18 cellular contexts compared by ENCODE assay signal in the genomic region with DNA sequence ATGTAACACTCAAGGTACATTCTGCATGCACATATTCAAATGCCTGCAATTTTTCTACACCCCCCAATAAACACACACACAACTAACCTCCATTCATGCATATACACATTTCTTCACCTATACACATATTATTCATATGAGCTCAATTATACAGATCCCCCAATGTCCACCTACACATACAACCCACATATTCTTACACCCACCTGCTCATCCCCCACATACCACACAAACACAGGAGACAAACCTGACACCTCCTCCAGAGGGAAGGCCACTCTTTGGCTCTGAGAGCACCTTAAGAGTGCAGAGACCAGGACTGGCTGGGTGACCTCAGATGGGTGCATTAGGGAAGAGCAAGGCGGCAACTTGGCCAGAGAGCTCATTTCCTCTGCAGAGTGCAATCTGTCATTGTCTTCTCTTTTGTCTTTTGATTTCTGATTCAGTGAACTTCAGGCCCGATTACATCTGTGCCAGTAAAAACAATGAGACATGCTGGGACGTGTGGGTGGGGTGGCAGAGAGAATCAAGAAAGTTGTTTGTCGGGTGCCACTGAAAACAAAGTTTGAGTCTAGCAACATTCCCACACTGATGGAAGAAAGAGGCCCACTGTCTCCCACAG.
DNase-seq lines count a peak whose midpoint lies in the region; TF ChIP-seq lines count a peak whose summit lies in the region.
"Had no signal": no experiment of that assay in that cellular context is flagged by ENCODE, and none has a peak within 500 bp of the region (broad histone marks: within the 10 kb centered on the region; RNA-seq: fewer than 3 reads in every experiment).

No MANE protein-coding gene starts in this region.

- no peaks in the 10 kb centered on the region for H3K36me3 ChIP-seq in MG63
- H3K36me3 ChIP-seq in osteoblast (ENCODE audit: insufficient read depth, low read length) = no peaks in the 10 kb centered on the region

- H3K4me1 ChIP-seq in osteoblast (ENCODE audit: insufficient read depth, low read length) = no peaks in the 10 kb centered on the region

- H3K27ac ChIP-seq in osteoblast (ENCODE audit: low read depth, low read length) = no peak overlapping the region

- H3K4me2 ChIP-seq in osteoblast (ENCODE audit: insufficient read depth, low read length) = no peak overlapping the region
- H3K4me2 ChIP-seq: SK-N-SH had no signal

- H3K27me3 ChIP-seq in MG63 (no peaks in the 10 kb centered on the region), osteoblast (ENCODE audit: insufficient read depth, low read length) (no peaks in the 10 kb centered on the region)

- no peaks in the 10 kb centered on the region for H3K79me2 ChIP-seq in osteoblast (ENCODE audit: insufficient read depth, low read length)

- no peaks in the 10 kb centered on the region for H4K20me1 ChIP-seq in osteoblast (ENCODE audit: insufficient read depth, low read length)

- H3K9me3 ChIP-seq in MG63 = no peaks in the 10 kb centered on the region
- no peaks in the 10 kb centered on the region for H3K9me3 ChIP-seq in osteoblast (ENCODE audit: low read depth, low read length)
- H3K9me3 ChIP-seq: SK-N-SH had no signal

- TF ChIP-seq CTCF in epithelial cell of esophagus (IDR thresholded peaks at IDR 0.05; ENCODE audit: insufficient read depth, low read depth, low read length, missing control alignments) (no peak), osteoblast (IDR thresholded peaks at IDR 0.05; ENCODE audit: extremely low read depth, low read depth, low read length) (no peak)

- H3K4me3 ChIP-seq in MG63 (no peak overlapping the region), epithelial cell of esophagus (ENCODE audit: low read length) (no peak overlapping the region), osteoblast (ENCODE audit: insufficient read depth, low read length) (no peak overlapping the region)
- H3K4me3 ChIP-seq: K562 had no signal

- H2AFZ ChIP-seq in osteoblast (ENCODE audit: low read length) = no peak overlapping the region

- DNase-seq in Daoy (ENCODE audit: low read depth) = peak; percentile 51
- DNase-seq in MG63 = peak; percentile 11
- peak; percentile 5 for DNase-seq in epithelial cell of esophagus (ENCODE audit: low read depth)
- DNase-seq in osteoblast (ENCODE audit: insufficient read length, low spot score, missing footprints) = peak; percentile 51
- no peak for DNase-seq in anterior cingulate cortex (lab: John Stamatoyannopoulos, UW)
- no peak for DNase-seq in C1 segment of cervical spinal cord (lab: John Stamatoyannopoulos, UW)
- no peak for DNase-seq in AML-193 (lab: John Stamatoyannopoulos, UW)
- DNase-seq: Calu3; CD8-positive, alpha-beta memory T cell; H7; MM.1S; NCI-H2081; NCI-H524 treated with DMSO at 0.1 percent for 48 hours; NCI-H774; SIG-M5; SK-N-SH; SW 1271 had no signal

Comparison
In these comparisons a context has a peak if more than half of its experiments do, and no peak if none do; other contexts are left out.
1. DNase-seq: peak in Daoy (single experiment), MG63 (single experiment), epithelial cell of esophagus (single experiment) and osteoblast (single experiment); none in anterior cingulate cortex (0 of 58), C1 segment of cervical spinal cord (0 of 14) and AML-193 (0 of 2).